ENCODE assay signal across 32 cellular contexts in genomic region chr7:123220396-123220795, GRCh38. TPM values are rescaled to one million over a fixed set of nuclear protein-coding genes. Genes with fewer than 3 reads are reported as not detected.
A peak's percentile ranks its signal among the peaks of the same experiment; 100 is the strongest.
DNase-seq lines count a peak whose midpoint lies in the region; ATAC-seq, FAIRE-seq and TF ChIP-seq lines count a peak whose summit lies in the region.
"Had no signal": no experiment of that assay in that cellular context is flagged by ENCODE, and none has a peak within 500 bp of the region (broad histone marks: within the 10 kb centered on the region; RNA-seq: fewer than 3 reads in every experiment).

No MANE protein-coding gene starts in this region.

- H3K36me3 ChIP-seq in right lobe of liver = no peaks in the 10 kb centered on the region
- H3K36me3 ChIP-seq in HepG2 (replicated peaks in 1 of 2; ENCODE audit: control insufficient read depth in 1 of 2, insufficient read depth in 2 of 2, low read length in 2 of 2) = no peaks in the 10 kb centered on the region
- no peaks in the 10 kb centered on the region for H3K36me3 ChIP-seq in fibroblast of lung (ENCODE audit: control insufficient read depth, insufficient read depth, low read length)
- H3K36me3 ChIP-seq: heart left ventricle, stomach, tibial artery had no signal

- no peaks in the 10 kb centered on the region for H3K79me2 ChIP-seq in HepG2 (ENCODE audit: insufficient read depth, low read length)
- no peaks in the 10 kb centered on the region for H3K79me2 ChIP-seq in fibroblast of lung (ENCODE audit: control insufficient read depth, insufficient read depth, low read length)

- peak in 3 of 4 donors; percentile 29 to 77 (median 47) for ATAC-seq in right lobe of liver
- ATAC-seq in HepG2 = no peak
- ATAC-seq in GM21390 (IDR thresholded peaks at IDR 0.05; ENCODE audit: unreplicated experiment) = no peak
- ATAC-seq in HG03139 (IDR thresholded peaks at IDR 0.05; ENCODE audit: unreplicated experiment) = no peak
- ATAC-seq: activated CD8-positive, alpha-beta memory T cell treated with anti-CD3 and anti-CD28 coated beads, Interleukin-2, amount 10 ng/mL, durations not matched to agents 7 days and 5 days; heart left ventricle; psoas muscle had no signal

- H3K4me3 ChIP-seq in right lobe of liver (no peak overlapping the region), HepG2 (replicated peaks in 1 of 3; ENCODE audit: insufficient read depth in 1 of 3, low read depth in 2 of 3, low read length in 3 of 3) (no peak overlapping the region), fibroblast of lung (replicated peaks in 1 of 4; ENCODE audit: control extremely low read depth in 1 of 4, insufficient read depth in 1 of 4, low read depth in 3 of 4, low read length in 4 of 4) (no peak overlapping the region)
- H3K4me3 ChIP-seq: dorsolateral prefrontal cortex, heart left ventricle, psoas muscle, smooth muscle cell, stomach, tibial artery had no signal

- no peak overlapping the region for H3K4me2 ChIP-seq in HepG2 (ENCODE audit: low read depth, low read length)
- no peak overlapping the region for H3K4me2 ChIP-seq in fibroblast of lung (ENCODE audit: extremely low read depth, insufficient read depth, low read length)
- H3K4me2 ChIP-seq: smooth muscle cell had no signal

- H3K27ac ChIP-seq in right lobe of liver = no peak overlapping the region
- no peak overlapping the region for H3K27ac ChIP-seq in HepG2 (ENCODE audit: extremely low read length, insufficient read depth, low read length)
- no peak overlapping the region for H3K27ac ChIP-seq in fibroblast of lung (ENCODE audit: insufficient read depth, low read length)
- H3K27ac ChIP-seq: dorsolateral prefrontal cortex, heart left ventricle, psoas muscle, stomach, tibial artery had no signal

- no peak for TF ChIP-seq POLR2A in right lobe of liver (IDR thresholded peaks at IDR 0.05)
- no peak for TF ChIP-seq POLR2A in HepG2 (IDR thresholded peaks at IDR 0.05; ENCODE audit: insufficient read depth in 1 of 2, low read depth in 2 of 2, low read length in 2 of 2)

- POLR2A ChIA-PET in HepG2 (lab: Yijun Ruan, JAX) = no interaction called here

- no peak for TF ChIP-seq RAD21 in HepG2 (CRISPR knock-in tag; IDR thresholded peaks at IDR 0.05)

- CTCF ChIA-PET in HepG2 (lab: Yijun Ruan, JAX; ENCODE audit: low intra/inter-chr PET ratio, low total read pairs) = no interaction called here

- H3K4me1 ChIP-seq in right lobe of liver (no peaks in the 10 kb centered on the region), HepG2 (ENCODE audit: insufficient read depth, low read length) (no peaks in the 10 kb centered on the region), fibroblast of lung (ENCODE audit: control insufficient read depth, extremely low read depth, insufficient read depth, low read length) (no peaks in the 10 kb centered on the region)
- H3K4me1 ChIP-seq: heart left ventricle, psoas muscle, stomach, tibial artery had no signal

- 7% methylated on average over 1 of the region's 1 CpG for WGBS in right lobe of liver (ENCODE audit: insufficient coverage, low coverage, low lambda C conversion rate, missing lambda C conversion rate)
- 2% methylated on average over 1 of the region's 1 CpG for WGBS in HepG2 (ENCODE audit: low lambda C conversion rate)

- H3K9me3 ChIP-seq in right lobe of liver = no peaks in the 10 kb centered on the region
- peaks cover 5% of the 10 kb centered on the region for H3K9me3 ChIP-seq in HepG2 (ENCODE audit: low read length)
- no peaks in the 10 kb centered on the region for H3K9me3 ChIP-seq in fibroblast of lung (ENCODE audit: control insufficient read depth, insufficient read depth, low read depth, low read length)
- H3K9me3 ChIP-seq: psoas muscle had no signal

- no peaks in the 10 kb centered on the region for H4K20me1 ChIP-seq in HepG2 (ENCODE audit: insufficient read depth, low read length)
- H4K20me1 ChIP-seq in fibroblast of lung (ENCODE audit: control insufficient read depth, extremely low read depth, insufficient read depth, low read length) = no peaks in the 10 kb centered on the region

- FAIRE-seq in HepG2 (lab: Jason Lieb, UNC) = no peak
- FAIRE-seq: A204.1, H1 had no signal

- DNase-seq in right lobe of liver (no peak), HepG2 (ENCODE audit: low spot score) (no peak), fibroblast of lung (ENCODE audit: low read depth in 2 of 2) (peak; percentile 22), mucosa of gallbladder (ENCODE audit: low spot score) (peak; percentile 25), DMS53 treated with DMSO at 0.1 percent for 48 hours (lab: John Stamatoyannopoulos, UW; ENCODE audit: unreplicated experiment) (no peak), cerebellar nuclear complex (lab: John Stamatoyannopoulos, UW) (no peak)
- DNase-seq: activated CD4-positive, CD25-positive, alpha-beta regulatory T cell; activated CD8-positive, alpha-beta memory T cell treated with anti-CD3 and anti-CD28 coated beads, Interleukin-2, amount 10 ng/mL, durations not matched to agents 7 days and 5 days; activated naive CD4-positive, alpha-beta T cell; activated T-cell treated with anti-CD3 and anti-CD28 coated beads, Interleukin-2, amount 50 U/mL, for 48 hours; AML-193; caudate nucleus; CD4-positive, alpha-beta T cell; dorsolateral prefrontal cortex; heart left ventricle; IMR-90; mesendoderm; naive B cell; NCI-H1105; NCI-H2029; NCI-H69; psoas muscle; stimulated activated CD4-positive, alpha-beta T cell treated with anti-CD3 and anti-CD28 coated beads, Interleukin-1b, Interleukin-23, amount 100 ng/mL, for 48 hours; stimulated activated CD8-positive, alpha-beta memory T cell treated with anti-CD3 and anti-CD28 coated beads, Interleukin-4, amount 100 ng/mL, for 48 hours; stomach; T-helper 1 cell; tibial artery had no signal

- no TSS peak for BruUV-seq in HepG2 (replicated peaks; lab: Mats Ljungman, UMichigan)

- H3K27me3 ChIP-seq in right lobe of liver (no peaks in the 10 kb centered on the region), HepG2 (ENCODE audit: control insufficient read depth in 1 of 2, insufficient read depth in 2 of 2, low read length in 2 of 2) (no peaks in the 10 kb centered on the region), fibroblast of lung (ENCODE audit: control insufficient read depth, insufficient read depth, low read length) (no peaks in the 10 kb centered on the region)
- H3K27me3 ChIP-seq: dorsolateral prefrontal cortex, heart left ventricle, stomach, tibial artery had no signal

- no peak overlapping the region for H3K9ac ChIP-seq in HepG2 (ENCODE audit: insufficient read depth, low read depth, low read length)
- no peak overlapping the region for H3K9ac ChIP-seq in fibroblast of lung (ENCODE audit: insufficient read depth, low read length)

- TF ChIP-seq CTCF in right lobe of liver (IDR thresholded peaks at IDR 0.05) (no peak), HepG2 (CRISPR knock-in tag; IDR thresholded peaks at IDR 0.05) (no peak), fibroblast of lung (conservative IDR thresholded peaks at IDR 0.05 in 1 of 2, IDR thresholded peaks at IDR 0.05 in 1 of 2; ENCODE audit: low read depth in 1 of 2, low read length in 2 of 2) (no peak)

- in situ Hi-C loops in HepG2 (cut with HindIII; ENCODE audit: extremely low pct_ligation_motif_present, low pct_unique_long_range_greater_than_20kb) = no loop called here

- no peak for TF ChIP-seq EP300 in HepG2 (IDR thresholded peaks at IDR 0.05; ENCODE audit: low read depth in 2 of 2, low read length in 2 of 2)
- TF ChIP-seq EP300 in HepG2 (CRISPR knock-in tag; IDR thresholded peaks at IDR 0.05; ENCODE audit: borderline replicate concordance) = no peak

- intact Hi-C loops in right lobe of liver (cut with DNase I) = no loop called here
- intact Hi-C loops in HepG2 (cut with micrococcal nuclease; ENCODE audit: unreplicated experiment) = no loop called here

- H2AFZ ChIP-seq in HepG2 (ENCODE audit: low read length) (no peak overlapping the region), fibroblast of lung (ENCODE audit: low read length) (no peak overlapping the region)

TF ChIP-seq in HepG2, 621 proteins besides CTCF, POLR2A, EP300 and RAD21 (continues in another document):
- no peak for TF ChIP-seq HNRNPH1 (optimal IDR thresholded peaks at IDR 0.05; ENCODE audit: low read depth, low read length)
- TF ChIP-seq XRCC5 (optimal IDR thresholded peaks at IDR 0.05; ENCODE audit: low read length) = no peak
- TF ChIP-seq ZNF432 (CRISPR knock-in tag; IDR thresholded peaks at IDR 0.05; ENCODE audit: borderline replicate concordance) = no peak
- no peak for TF ChIP-seq ZNF337 (CRISPR knock-in tag; IDR thresholded peaks at IDR 0.05; ENCODE audit: borderline replicate concordance, low read depth)

RNA-seq across cellular contexts. Expression of gene SLC13A1, which starts 20.6 kb away (rescaled TPM):
- total RNA-seq in right lobe of liver (not detected), HepG2 (2016; rRNA removed; fragmentation: Illumina TruSeq; extraction: Trizol) (not detected in 2 replicates), fibroblast of lung (not detected in 2 replicates), mucosa of gallbladder (132 TPM)
- not detected in 2 replicates for total RNA-seq in HepG2 (2016; cell fraction: cytosol; rRNA removed; fragmentation: Illumina TruSeq; extraction: Trizol; ENCODE audit: low read depth)
- not detected in 2 replicates for total RNA-seq in HepG2 (2016; cell fraction: insoluble cytoplasmic fraction; rRNA removed; fragmentation: Illumina TruSeq; extraction: Trizol)
- not detected in 2 replicates for total RNA-seq in HepG2 (2016; cell fraction: membrane; rRNA removed; fragmentation: Illumina TruSeq; extraction: Trizol)
- not detected in 2 replicates for total RNA-seq in HepG2 (2016; cell fraction: nucleus; rRNA removed; fragmentation: Illumina TruSeq; extraction: Trizol)
- polyA plus RNA-seq in HepG2 (2011; rRNA removed) (not detected in 2 replicates), fibroblast of lung (not detected in 2 replicates)
- not detected in 2 replicates for polyA plus RNA-seq in HepG2 (2011; cell fraction: cytosol; rRNA removed)
- not detected in 2 replicates for polyA plus RNA-seq in HepG2 (2011; cell fraction: nucleus; rRNA removed)
- polyA plus RNA-seq in HepG2 (2012) = not detected in 2 replicates
- polyA plus RNA-seq in HepG2 (2016; cell fraction: cytosol; fragmentation: Illumina TruSeq; extraction: Trizol; ENCODE audit: low read depth) = not detected in 2 replicates
- not detected in 2 replicates for polyA plus RNA-seq in HepG2 (2016; cell fraction: insoluble cytoplasmic fraction; fragmentation: Illumina TruSeq; extraction: Trizol; ENCODE audit: low read depth)
- not detected in 2 replicates for polyA plus RNA-seq in HepG2 (2016; cell fraction: membrane; fragmentation: Illumina TruSeq; extraction: Trizol; ENCODE audit: low read depth)
- polyA plus RNA-seq in HepG2 (2016; cell fraction: nucleus; fragmentation: Illumina TruSeq; extraction: Trizol; ENCODE audit: insufficient read depth, low read depth) = not detected in 2 replicates
- not detected in 2 replicates for polyA minus RNA-seq in HepG2 (2011; rRNA and poly(A)+ RNA removed; ENCODE audit: low replicate concordance)
- not detected in 2 replicates for polyA minus RNA-seq in HepG2 (2011; cell fraction: cytosol; rRNA and poly(A)+ RNA removed)
- polyA minus RNA-seq in HepG2 (2011; cell fraction: nucleus; rRNA and poly(A)+ RNA removed) = not detected in 2 replicates
- not detected in 2 replicates for polyA plus RNA-seq in fibroblast of lung (2012)
- not detected in 2 replicates for polyA minus RNA-seq in fibroblast of lung (ENCODE audit: low replicate concordance)
- total RNA-seq: activated CD8-positive, alpha-beta memory T cell treated with anti-CD3 and anti-CD28 coated beads, Interleukin-2, amount 10 ng/mL, durations not matched to agents 7 days and 5 days; CD4-positive, alpha-beta T cell; H1; heart left ventricle; IMR-90; smooth muscle cell had no signal
- polyA plus RNA-seq: H1, heart left ventricle, IMR-90, psoas muscle, smooth muscle cell, stomach had no signal

Comparison
In these comparisons a context has a peak if more than half of its experiments do, and no peak if none do; other contexts are left out.
1. ATAC-seq: peak in right lobe of liver (3 of 4); none in HepG2 (single experiment), GM21390 (single experiment) and HG03139 (single experiment).
2. DNase-seq: peak in fibroblast of lung (2 of 2) and mucosa of gallbladder (single experiment); none in right lobe of liver (0 of 3), HepG2 (single experiment), DMS53 treated with DMSO at 0.1 percent for 48 hours (single experiment) and cerebellar nuclear complex (0 of 2).
3. RNA of gene SLC13A1, which starts 20.6 kb away (total RNA-seq): 132 TPM in mucosa of gallbladder (single experiment); not detected in right lobe of liver, not detected in HepG2 and not detected in fibroblast of lung; every median in the first group is over 100 times any median in the second.